ENCODE assay signal across 25 cellular contexts in the genomic region with DNA sequence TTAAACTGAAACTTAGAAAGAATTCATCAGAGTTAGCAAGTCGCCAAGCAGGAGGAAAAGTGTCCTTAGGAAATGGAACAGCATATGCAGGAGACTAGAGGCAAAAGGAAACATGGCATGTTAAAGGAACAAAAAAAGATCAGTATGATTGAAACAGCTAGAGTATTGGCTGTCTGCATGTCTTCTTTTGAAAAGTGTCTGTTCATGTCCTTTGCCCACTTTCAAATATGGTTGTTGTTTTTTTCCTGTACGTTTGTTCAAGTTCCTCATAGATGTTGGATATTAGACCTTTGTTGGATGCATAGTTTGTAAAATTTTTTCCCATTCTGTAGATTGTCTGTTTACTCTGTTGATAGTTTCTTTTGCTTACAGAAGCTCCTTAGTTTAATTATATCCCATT.
"Had no signal": no experiment of that assay in that cellular context is flagged by ENCODE, and none has a peak within 500 bp of the region (broad histone marks: within the 10 kb centered on the region; RNA-seq: fewer than 3 reads in every experiment).

No MANE protein-coding gene starts in this region.

- H3K36me3 Mint-ChIP-seq: stimulated activated effector memory CD8-positive, alpha-beta T cell treated with anti-CD3 and anti-CD28 coated beads, Interleukin-12 subunit alpha, Interleukin-12 subunit beta, amount 100 ng/mL, for 72 hours; stimulated activated memory B cell treated with anti-CD40 and anti-IgM and Interleukin-4, amounts not matched to agents 10 μg/mL and 1 μg/mL and 100 μg/mL, for 72 hours; stimulated activated naive B cell treated with anti-CD40 and anti-IgM and Interleukin-4, amounts not matched to agents 10 μg/mL and 1 μg/mL and 100 μg/mL, for 72 hours had no signal

- H3K4me1 Mint-ChIP-seq: stimulated activated effector memory CD8-positive, alpha-beta T cell treated with anti-CD3 and anti-CD28 coated beads, Interleukin-12 subunit alpha, Interleukin-12 subunit beta, amount 100 ng/mL, for 72 hours; stimulated activated memory B cell treated with anti-CD40 and anti-IgM and Interleukin-4, amounts not matched to agents 10 μg/mL and 1 μg/mL and 100 μg/mL, for 72 hours; stimulated activated naive B cell treated with anti-CD40 and anti-IgM and Interleukin-4, amounts not matched to agents 10 μg/mL and 1 μg/mL and 100 μg/mL, for 72 hours; stimulated activated naive CD8-positive, alpha-beta T cell treated with anti-CD3 and anti-CD28 coated beads, Interleukin-15, amount 100 ng/mL, for 72 hours had no signal

- H3K4me3 Mint-ChIP-seq: stimulated activated effector memory CD8-positive, alpha-beta T cell treated with anti-CD3 and anti-CD28 coated beads, Interleukin-12 subunit alpha, Interleukin-12 subunit beta, amount 100 ng/mL, for 72 hours; stimulated activated memory B cell treated with anti-CD40 and anti-IgM and Interleukin-4, amounts not matched to agents 10 μg/mL and 1 μg/mL and 100 μg/mL, for 72 hours; stimulated activated naive B cell treated with anti-CD40 and anti-IgM and Interleukin-4, amounts not matched to agents 10 μg/mL and 1 μg/mL and 100 μg/mL, for 72 hours; stimulated activated naive CD8-positive, alpha-beta T cell treated with anti-CD3 and anti-CD28 coated beads, Interleukin-15, amount 100 ng/mL, for 72 hours; stimulated activated naive CD8-positive, alpha-beta T cell treated with anti-CD3 and anti-CD28 coated beads, Interleukin-15, Interleukin-2, amounts not matched to agents 100 ng/mL and 50 ng/mL, for 24 hours; type B pancreatic cell had no signal

- H3K27ac Mint-ChIP-seq: stimulated activated effector memory CD8-positive, alpha-beta T cell treated with anti-CD3 and anti-CD28 coated beads, Interleukin-12 subunit alpha, Interleukin-12 subunit beta, amount 100 ng/mL, for 72 hours; stimulated activated memory B cell treated with anti-CD40 and anti-IgM and Interleukin-4, amounts not matched to agents 10 μg/mL and 1 μg/mL and 100 μg/mL, for 72 hours; stimulated activated naive B cell treated with anti-CD40 and anti-IgM and Interleukin-4, amounts not matched to agents 10 μg/mL and 1 μg/mL and 100 μg/mL, for 72 hours; stimulated activated naive CD8-positive, alpha-beta T cell treated with anti-CD3 and anti-CD28 coated beads, Interleukin-15, amount 100 ng/mL, for 72 hours; stimulated activated naive CD8-positive, alpha-beta T cell treated with anti-CD3 and anti-CD28 coated beads, Interleukin-15, Interleukin-2, amounts not matched to agents 100 ng/mL and 50 ng/mL, for 24 hours; type B pancreatic cell had no signal

- ATAC-seq: stimulated activated effector memory CD8-positive, alpha-beta T cell treated with anti-CD3 and anti-CD28 coated beads, Interleukin-12 subunit alpha, Interleukin-12 subunit beta, amount 100 ng/mL, for 72 hours; stimulated activated memory B cell treated with anti-CD40 and anti-IgM and Interleukin-4, amounts not matched to agents 10 μg/mL and 1 μg/mL and 100 μg/mL, for 72 hours; stimulated activated naive B cell treated with anti-CD40 and anti-IgM and Interleukin-4, amounts not matched to agents 10 μg/mL and 1 μg/mL and 100 μg/mL, for 72 hours; stimulated activated naive CD8-positive, alpha-beta T cell treated with anti-CD3 and anti-CD28 coated beads, Interleukin-15, amount 100 ng/mL, for 72 hours; stimulated activated naive CD8-positive, alpha-beta T cell treated with anti-CD3 and anti-CD28 coated beads, Interleukin-15, Interleukin-2, amounts not matched to agents 100 U/mL and 50 U/mL, for 24 hours; upper lobe of right lung had no signal

- H3K27me3 Mint-ChIP-seq: stimulated activated memory B cell treated with anti-CD40 and anti-IgM and Interleukin-4, amounts not matched to agents 10 μg/mL and 1 μg/mL and 100 μg/mL, for 72 hours; stimulated activated naive B cell treated with anti-CD40 and anti-IgM and Interleukin-4, amounts not matched to agents 10 μg/mL and 1 μg/mL and 100 μg/mL, for 72 hours; type B pancreatic cell had no signal

- H3K9me3 Mint-ChIP-seq: stimulated activated effector memory CD8-positive, alpha-beta T cell treated with anti-CD3 and anti-CD28 coated beads, Interleukin-12 subunit alpha, Interleukin-12 subunit beta, amount 100 ng/mL, for 72 hours; stimulated activated naive CD8-positive, alpha-beta T cell treated with anti-CD3 and anti-CD28 coated beads, Interleukin-15, Interleukin-2, amounts not matched to agents 100 ng/mL and 50 ng/mL, for 24 hours had no signal

- FAIRE-seq: urothelium cell line had no signal

- DNase-seq: stimulated activated CD4-positive, alpha-beta T cell treated with anti-CD3 and anti-CD28 coated beads, Interleukin-2, amount 100 ng/mL, for 48 hours; stimulated activated CD4-positive, alpha-beta T cell treated with anti-CD3 and anti-CD28 coated beads, Interleukin-4, amount 100 ng/mL, for 1 hour; stimulated activated CD4-positive, alpha-beta T cell treated with anti-CD3 and anti-CD28 coated beads, Interleukin-4, amount 100 ng/mL, for 24 hours; stimulated activated CD4-positive, alpha-beta T cell treated with anti-CD3 and anti-CD28 coated beads, Interleukin-4, amount 100 ng/mL, for 4 hours; stimulated activated CD8-positive, alpha-beta memory T cell treated with anti-CD3 and anti-CD28 coated beads, Interleukin-4, amount 100 ng/mL, for 48 hours; stimulated activated naive B cell treated with anti-CD40 and anti-IgM and Interleukin-4, amounts not matched to agents 10 μg/mL and 1 μg/mL and 100 μg/mL, for 72 hours; stimulated activated naive CD4-positive, alpha-beta T cell; stimulated activated naive CD4-positive, alpha-beta T cell treated with Interleukin-2 at 50 U/mL for 16 hours; stimulated activated naive CD8-positive, alpha-beta T cell treated with anti-CD3 and anti-CD28 coated beads, Interleukin-15, amount 100 ng/mL, for 72 hours; stimulated activated naive CD8-positive, alpha-beta T cell treated with anti-CD3 and anti-CD28 coated beads, Interleukin-15, Interleukin-2, amounts not matched to agents 100 U/mL and 50 U/mL, for 24 hours; stomach; substantia nigra; testis; thyroid gland; tibial artery; transverse colon; trophoblast cell; upper lobe of left lung; upper lobe of right lung; uterus had no signal
